ENCODE assay signal across 1 cellular context in genomic region chr9:131094622-131095021, GRCh38.
TF ChIP-seq lines count a peak whose summit lies in the region.

No MANE protein-coding gene starts in this region.

TF ChIP-seq in HepG2, 621 proteins besides CTCF, POLR2A, EP300 and RAD21 (continued from another document):
- TF ChIP-seq, protein P1, sequence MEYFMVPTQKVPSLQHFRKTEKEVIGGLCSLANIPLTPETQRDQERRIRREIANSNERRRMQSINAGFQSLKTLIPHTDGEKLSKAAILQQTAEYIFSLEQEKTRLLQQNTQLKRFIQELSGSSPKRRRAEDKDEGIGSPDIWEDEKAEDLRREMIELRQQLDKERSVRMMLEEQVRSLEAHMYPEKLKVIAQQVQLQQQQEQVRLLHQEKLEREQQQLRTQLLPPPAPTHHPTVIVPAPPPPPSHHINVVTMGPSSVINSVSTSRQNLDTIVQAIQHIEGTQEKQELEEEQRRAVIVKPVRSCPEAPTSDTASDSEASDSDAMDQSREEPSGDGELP (IDR thresholded peaks at IDR 0.05; ENCODE audit: borderline replicate concordance, low read depth), result peak; percentile 75; the same call in 1 of the 2 replicates
- TF ChIP-seq, protein P2, sequence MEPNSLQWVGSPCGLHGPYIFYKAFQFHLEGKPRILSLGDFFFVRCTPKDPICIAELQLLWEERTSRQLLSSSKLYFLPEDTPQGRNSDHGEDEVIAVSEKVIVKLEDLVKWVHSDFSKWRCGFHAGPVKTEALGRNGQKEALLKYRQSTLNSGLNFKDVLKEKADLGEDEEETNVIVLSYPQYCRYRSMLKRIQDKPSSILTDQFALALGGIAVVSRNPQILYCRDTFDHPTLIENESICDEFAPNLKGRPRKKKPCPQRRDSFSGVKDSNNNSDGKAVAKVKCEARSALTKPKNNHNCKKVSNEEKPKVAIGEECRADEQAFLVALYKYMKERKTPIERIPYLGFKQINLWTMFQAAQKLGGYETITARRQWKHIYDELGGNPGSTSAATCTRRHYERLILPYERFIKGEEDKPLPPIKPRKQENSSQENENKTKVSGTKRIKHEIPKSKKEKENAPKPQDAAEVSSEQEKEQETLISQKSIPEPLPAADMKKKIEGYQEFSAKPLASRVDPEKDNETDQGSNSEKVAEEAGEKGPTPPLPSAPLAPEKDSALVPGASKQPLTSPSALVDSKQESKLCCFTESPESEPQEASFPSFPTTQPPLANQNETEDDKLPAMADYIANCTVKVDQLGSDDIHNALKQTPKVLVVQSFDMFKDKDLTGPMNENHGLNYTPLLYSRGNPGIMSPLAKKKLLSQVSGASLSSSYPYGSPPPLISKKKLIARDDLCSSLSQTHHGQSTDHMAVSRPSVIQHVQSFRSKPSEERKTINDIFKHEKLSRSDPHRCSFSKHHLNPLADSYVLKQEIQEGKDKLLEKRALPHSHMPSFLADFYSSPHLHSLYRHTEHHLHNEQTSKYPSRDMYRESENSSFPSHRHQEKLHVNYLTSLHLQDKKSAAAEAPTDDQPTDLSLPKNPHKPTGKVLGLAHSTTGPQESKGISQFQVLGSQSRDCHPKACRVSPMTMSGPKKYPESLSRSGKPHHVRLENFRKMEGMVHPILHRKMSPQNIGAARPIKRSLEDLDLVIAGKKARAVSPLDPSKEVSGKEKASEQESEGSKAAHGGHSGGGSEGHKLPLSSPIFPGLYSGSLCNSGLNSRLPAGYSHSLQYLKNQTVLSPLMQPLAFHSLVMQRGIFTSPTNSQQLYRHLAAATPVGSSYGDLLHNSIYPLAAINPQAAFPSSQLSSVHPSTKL (CRISPR knock-in tag; IDR thresholded peaks at IDR 0.05), result peak; percentile 27
- TF ChIP-seq ZBTB42 (CRISPR knock-in tag; IDR thresholded peaks at IDR 0.05), result peak; percentile 99
- no peak for TF ChIP-seq U2AF2 (IDR thresholded peaks at IDR 0.05; ENCODE audit: low read depth, low read length)
